Comparison of ENCODE assay signal across 10 cellular contexts in the genomic region with DNA sequence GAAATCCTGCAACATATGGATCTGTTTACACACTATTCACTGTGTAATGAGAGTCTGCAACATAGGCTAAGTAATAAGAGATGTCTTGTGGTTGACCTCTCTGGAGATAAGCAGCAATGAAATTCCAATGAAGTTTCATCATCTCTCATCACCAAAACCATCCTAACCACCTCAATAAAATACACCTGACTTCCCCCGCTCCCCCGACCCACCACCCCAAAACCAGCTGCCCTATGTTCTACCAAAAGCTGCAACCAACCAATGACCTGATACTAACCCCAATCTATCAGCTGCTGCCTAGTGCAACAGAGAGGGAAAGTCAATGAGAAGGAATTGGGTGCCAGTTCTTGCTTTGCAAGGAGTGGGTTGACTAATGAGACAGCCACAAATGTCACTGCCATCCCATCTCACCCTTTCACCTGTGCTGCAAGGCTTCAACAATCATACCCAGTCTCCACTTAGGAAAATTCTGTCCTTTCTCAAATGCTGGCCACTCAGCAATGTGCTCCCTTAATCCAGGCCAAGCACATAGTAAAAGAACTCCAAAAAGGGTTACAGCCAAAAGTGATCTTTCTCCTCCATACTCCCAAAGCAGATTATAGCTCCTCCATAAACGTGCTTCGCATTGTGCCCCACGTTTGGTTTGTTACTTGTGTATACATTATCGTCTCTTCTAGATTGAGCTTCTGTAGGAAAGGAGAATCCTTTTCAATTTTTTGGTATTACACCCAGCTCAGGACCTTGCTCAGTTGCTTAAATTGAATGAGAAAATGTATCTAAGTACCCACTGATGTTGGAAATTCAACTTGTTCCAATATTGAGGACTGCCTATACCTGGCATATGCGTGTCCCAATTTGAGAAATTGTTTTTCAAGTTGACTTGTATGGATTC. TPM values are rescaled to one million over a fixed set of nuclear protein-coding genes. Genes with fewer than 3 reads are reported as not detected.
A peak's percentile ranks its signal among the peaks of the same experiment; 100 is the strongest.
DNase-seq lines count a peak whose midpoint lies in the region; ATAC-seq, FAIRE-seq and TF ChIP-seq lines count a peak whose summit lies in the region.
"Had no signal": no experiment of that assay in that cellular context is flagged by ENCODE, and none has a peak within 500 bp of the region (broad histone marks: within the 10 kb centered on the region; RNA-seq: fewer than 3 reads in every experiment).

No MANE protein-coding gene starts in this region.

- H3K9ac ChIP-seq in HepG2 (ENCODE audit: insufficient read depth, low read depth, low read length), result no peak overlapping the region

- no peak overlapping the region for H3K4me3 Mint-ChIP-seq in activated CD8-positive, alpha-beta memory T cell treated with anti-CD3 and anti-CD28 coated beads, Interleukin-2, amount 10 ng/mL, durations not matched to agents 7 days and 5 days

- TF ChIP-seq CTCF in HepG2 (CRISPR knock-in tag; IDR thresholded peaks at IDR 0.05), result no peak
- TF ChIP-seq CTCF in right lobe of liver (IDR thresholded peaks at IDR 0.05), result no peak
- TF ChIP-seq CTCF in right atrium auricular region (IDR thresholded peaks at IDR 0.05), result no peak

- TF ChIP-seq RAD21 in HepG2 (CRISPR knock-in tag; IDR thresholded peaks at IDR 0.05), result no peak

- ATAC-seq in HepG2 (peak; percentile 41; the same call in 2 of the 3 replicates), right lobe of liver (no peak), HG02938 (IDR thresholded peaks at IDR 0.05; ENCODE audit: unreplicated experiment) (peak; percentile 20)
- ATAC-seq in activated CD8-positive, alpha-beta memory T cell treated with anti-CD3 and anti-CD28 coated beads, Interleukin-2, amount 10 ng/mL, durations not matched to agents 7 days and 5 days, result no peak

- H3K27ac ChIP-seq in HepG2 (ENCODE audit: extremely low read length, insufficient read depth, low read length), result no peak overlapping the region
- no peak overlapping the region for H3K27ac ChIP-seq in right lobe of liver
- H3K27ac ChIP-seq in right atrium auricular region, result no peak overlapping the region
- H3K27ac ChIP-seq: skin epidermis had no signal

- H3K27me3 ChIP-seq in HepG2 (ENCODE audit: control insufficient read depth in 1 of 2, insufficient read depth in 2 of 2, low read length in 2 of 2), result no peaks in the 10 kb centered on the region
- H3K27me3 ChIP-seq in right lobe of liver, result no peaks in the 10 kb centered on the region
- H3K27me3 ChIP-seq in right atrium auricular region, result no peaks in the 10 kb centered on the region

- POLR2A ChIA-PET in HepG2 (lab: Yijun Ruan, JAX), result interaction anchor here (0.6 kb wide), 1 partner anchor 15 kb away, joined by 3 read pairs; no protein-coding TSS in a partner anchor

- H3K27me3 Mint-ChIP-seq in activated CD8-positive, alpha-beta memory T cell treated with anti-CD3 and anti-CD28 coated beads, Interleukin-2, amount 10 ng/mL, durations not matched to agents 7 days and 5 days, result no peaks in the 10 kb centered on the region

- H3K4me1 Mint-ChIP-seq in activated CD8-positive, alpha-beta memory T cell treated with anti-CD3 and anti-CD28 coated beads, Interleukin-2, amount 10 ng/mL, durations not matched to agents 7 days and 5 days, result peaks cover 53% of the 10 kb centered on the region

- H3K9me3 ChIP-seq in HepG2 (ENCODE audit: low read length) (no peaks in the 10 kb centered on the region), right lobe of liver (no peaks in the 10 kb centered on the region), right atrium auricular region (no peaks in the 10 kb centered on the region)

- H3K36me3 Mint-ChIP-seq in activated CD8-positive, alpha-beta memory T cell treated with anti-CD3 and anti-CD28 coated beads, Interleukin-2, amount 10 ng/mL, durations not matched to agents 7 days and 5 days, result peaks cover 57% of the 10 kb centered on the region

- FAIRE-seq in HepG2 (lab: Jason Lieb, UNC), result no peak
- FAIRE-seq: bronchial epithelial cell had no signal

- CTCF ChIA-PET in HepG2 (lab: Yijun Ruan, JAX; ENCODE audit: low intra/inter-chr PET ratio, low total read pairs), result no interaction called here
- CTCF ChIA-PET in activated CD8-positive, alpha-beta memory T cell treated with anti-CD3 and anti-CD28 coated beads, Interleukin-2, amount 10 ng/mL, durations not matched to agents 7 days and 5 days (lab: Charles Lee), result interaction anchor here (0.6 to 1.0 kb wide), 3 partner anchors 30 to 155 kb away, joined by 3 read pairs; no protein-coding TSS in a partner anchor

- no peaks in the 10 kb centered on the region for H3K9me3 Mint-ChIP-seq in activated CD8-positive, alpha-beta memory T cell treated with anti-CD3 and anti-CD28 coated beads, Interleukin-2, amount 10 ng/mL, durations not matched to agents 7 days and 5 days (ENCODE audit: low read depth)

- peak overlapping the region; percentile 2 for H3K27ac Mint-ChIP-seq in activated CD8-positive, alpha-beta memory T cell treated with anti-CD3 and anti-CD28 coated beads, Interleukin-2, amount 10 ng/mL, durations not matched to agents 7 days and 5 days

- DNase-seq in HepG2 (ENCODE audit: low spot score) (peak; percentile 6), right lobe of liver (no peak), kidney glomerular epithelial cell (lab: John Stamatoyannopoulos, UW) (no peak), mesenteric fat pad (ENCODE audit: low spot score) (no peak), NCI-H1105 treated with DMSO at 0.1 percent for 48 hours (lab: John Stamatoyannopoulos, UW) (no peak), right atrium auricular region (ENCODE audit: low spot score) (no peak)
- no peak for DNase-seq in activated CD8-positive, alpha-beta memory T cell treated with anti-CD3 and anti-CD28 coated beads, Interleukin-2, amount 10 ng/mL, durations not matched to agents 7 days and 5 days

- H3K36me3 ChIP-seq in HepG2 (replicated peaks in 1 of 2; ENCODE audit: control insufficient read depth in 1 of 2, insufficient read depth in 2 of 2, low read length in 2 of 2) (no peaks in the 10 kb centered on the region), right lobe of liver (no peaks in the 10 kb centered on the region), right atrium auricular region (no peaks in the 10 kb centered on the region)

- in situ Hi-C loops in HepG2 (cut with HindIII; ENCODE audit: extremely low pct_ligation_motif_present, low pct_unique_long_range_greater_than_20kb), result no loop called here

- TF ChIP-seq POLR2A in HepG2 (IDR thresholded peaks at IDR 0.05; ENCODE audit: insufficient read depth in 1 of 2, low read depth in 2 of 2, low read length in 2 of 2) (no peak), right lobe of liver (IDR thresholded peaks at IDR 0.05) (no peak)

- no peak overlapping the region for H2AFZ ChIP-seq in HepG2 (ENCODE audit: low read length)

- H3K79me2 ChIP-seq in HepG2 (ENCODE audit: insufficient read depth, low read length), result no peaks in the 10 kb centered on the region

- WGBS in HepG2 (ENCODE audit: low lambda C conversion rate), result 96% methylated on average over 7 of the region's 7 CpGs
- WGBS in right lobe of liver (ENCODE audit: insufficient coverage, low coverage, low lambda C conversion rate, missing lambda C conversion rate), result 88% methylated on average over 6 of the region's 7 CpGs

- no peaks in the 10 kb centered on the region for H4K20me1 ChIP-seq in HepG2 (ENCODE audit: insufficient read depth, low read length)

- H3K4me3 ChIP-seq in HepG2 (replicated peaks in 1 of 3; ENCODE audit: insufficient read depth in 1 of 3, low read depth in 2 of 3, low read length in 3 of 3) (no peak overlapping the region), right lobe of liver (no peak overlapping the region), right atrium auricular region (no peak overlapping the region)
- H3K4me3 ChIP-seq: skin epidermis had no signal

- no peaks in the 10 kb centered on the region for H3K4me1 ChIP-seq in HepG2 (ENCODE audit: insufficient read depth, low read length)
- no peaks in the 10 kb centered on the region for H3K4me1 ChIP-seq in right lobe of liver
- H3K4me1 ChIP-seq in right atrium auricular region, result no peaks in the 10 kb centered on the region

- intact Hi-C loops in HepG2 (cut with micrococcal nuclease; ENCODE audit: unreplicated experiment), result no loop called here
- intact Hi-C loops in right lobe of liver (cut with DNase I), result no loop called here

- no peak overlapping the region for H3K4me2 ChIP-seq in HepG2 (ENCODE audit: low read depth, low read length)

- no TSS peak for BruUV-seq in HepG2 (replicated peaks; lab: Mats Ljungman, UMichigan)

- TF ChIP-seq EP300 in HepG2 (IDR thresholded peaks at IDR 0.05; ENCODE audit: low read depth in 2 of 2, low read length in 2 of 2) (no peak), HepG2 (CRISPR knock-in tag; IDR thresholded peaks at IDR 0.05; ENCODE audit: borderline replicate concordance) (no peak)

TF ChIP-seq in HepG2, 621 proteins besides CTCF, POLR2A, EP300 and RAD21 (continues in another document):
- TF ChIP-seq SIN3A (IDR thresholded peaks at IDR 0.05; ENCODE audit: borderline replicate concordance, low read depth, low read length) (no peak), TP53 (CRISPR knock-in tag; conservative IDR thresholded peaks at IDR 0.05) (no peak)

RNA-seq across cellular contexts. Expression of a gene that starts 29.0 kb away (rescaled TPM):
- total RNA-seq in HepG2 (2016; rRNA removed; fragmentation: Illumina TruSeq; extraction: Trizol), result 91.2 and 141 TPM in 2 replicates
- total RNA-seq in HepG2 (2016; cell fraction: cytosol; rRNA removed; fragmentation: Illumina TruSeq; extraction: Trizol; ENCODE audit: low read depth), result 11.9 and 12.5 TPM in 2 replicates
- total RNA-seq in HepG2 (2016; cell fraction: insoluble cytoplasmic fraction; rRNA removed; fragmentation: Illumina TruSeq; extraction: Trizol), result 88.8 and 142 TPM in 2 replicates
- total RNA-seq in HepG2 (2016; cell fraction: membrane; rRNA removed; fragmentation: Illumina TruSeq; extraction: Trizol), result 14.3 and 18.5 TPM in 2 replicates
- total RNA-seq in HepG2 (2016; cell fraction: nucleus; rRNA removed; fragmentation: Illumina TruSeq; extraction: Trizol), result 33.8 and 40.4 TPM in 2 replicates
- 19.8 and 29.1 TPM in 2 replicates for polyA plus RNA-seq in HepG2 (2011; rRNA removed)
- polyA plus RNA-seq in HepG2 (2011; cell fraction: cytosol; rRNA removed), result 11.8 and 15.2 TPM in 2 replicates
- 4.5 and 5.4 TPM in 2 replicates for polyA plus RNA-seq in HepG2 (2011; cell fraction: nucleus; rRNA removed)
- polyA plus RNA-seq in HepG2 (2012), result 27.8 and 42.6 TPM in 2 replicates
- polyA plus RNA-seq in HepG2 (2016; cell fraction: cytosol; fragmentation: Illumina TruSeq; extraction: Trizol; ENCODE audit: low read depth), result 7.7 and 8.7 TPM in 2 replicates
- polyA plus RNA-seq in HepG2 (2016; cell fraction: insoluble cytoplasmic fraction; fragmentation: Illumina TruSeq; extraction: Trizol; ENCODE audit: low read depth), result 109 and 121 TPM in 2 replicates
- polyA plus RNA-seq in HepG2 (2016; cell fraction: membrane; fragmentation: Illumina TruSeq; extraction: Trizol; ENCODE audit: low read depth), result 9.3 and 12.6 TPM in 2 replicates
- polyA plus RNA-seq in HepG2 (2016; cell fraction: nucleus; fragmentation: Illumina TruSeq; extraction: Trizol; ENCODE audit: insufficient read depth, low read depth), result 31.3 and 36.3 TPM in 2 replicates
- 5.1 and 12.3 TPM in 2 replicates for polyA minus RNA-seq in HepG2 (2011; rRNA and poly(A)+ RNA removed; ENCODE audit: low replicate concordance)
- 11.0 and 11.9 TPM in 2 replicates for polyA minus RNA-seq in HepG2 (2011; cell fraction: cytosol; rRNA and poly(A)+ RNA removed)
- polyA minus RNA-seq in HepG2 (2011; cell fraction: nucleus; rRNA and poly(A)+ RNA removed), result 23.2 and 30.5 TPM in 2 replicates
- total RNA-seq in right lobe of liver, result 10 to 100 TPM; 18.4 to 23.8 (median 19.5) TPM
- total RNA-seq in activated CD8-positive, alpha-beta memory T cell treated with anti-CD3 and anti-CD28 coated beads, Interleukin-2, amount 10 ng/mL, durations not matched to agents 7 days and 5 days, result 10 to 100 TPM; 43.5 to 44.8 TPM
- total RNA-seq in mesenteric fat pad, result 22.8 TPM
- total RNA-seq in right atrium auricular region, result 10 to 100 TPM; 25.9 to 35.7 TPM

Comparison
In these comparisons a context has a peak if more than half of its experiments do, and no peak if none do; other contexts are left out.
1. ATAC-seq: peak in HepG2 (single experiment) and HG02938 (single experiment); none in right lobe of liver (0 of 4) and activated CD8-positive, alpha-beta memory T cell treated with anti-CD3 and anti-CD28 coated beads, Interleukin-2, amount 10 ng/mL, durations not matched to agents 7 days and 5 days (single experiment).